5 cellular contexts compared by ENCODE assay signal in the genomic region with DNA sequence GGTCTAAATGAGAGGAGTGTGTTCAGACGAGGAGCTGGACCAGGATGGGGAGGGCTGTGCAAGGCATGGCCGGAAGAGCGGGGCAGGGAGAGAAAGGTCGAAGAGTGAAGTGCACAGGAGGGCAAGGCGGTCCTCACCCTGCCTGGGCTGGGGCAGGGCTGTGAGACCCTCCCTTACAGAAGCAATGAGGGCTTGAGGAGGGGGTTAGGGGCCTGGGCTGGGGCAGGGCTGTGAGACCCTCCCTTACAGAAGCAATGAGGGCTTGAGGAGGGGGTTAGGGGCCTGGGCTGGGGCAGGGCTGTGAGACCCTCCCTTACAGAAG. TPM values are rescaled to one million over a fixed set of nuclear protein-coding genes. Genes with fewer than 3 reads are reported as not detected.
DNase-seq lines count a peak whose midpoint lies in the region; ATAC-seq and TF ChIP-seq lines count a peak whose summit lies in the region.
"Not testable (repeated sequence)": the region's sequence is repeated elsewhere in the genome, so short reads cannot be mapped to it uniquely, and the experiment has no call there.

No MANE protein-coding gene starts in this region.

- not testable (repeated sequence) for DNase-seq in DND-41; activated CD4-positive, alpha-beta T cell treated with anti-CD3 and anti-CD28 coated beads, Interleukin-2, amount 10 ng/mL, durations not matched to agents 24 days and 14 days; immature natural killer cell; neural crest cell (ENCODE audit: low read depth, low spot score)

- H3K79me2 ChIP-seq in DND-41 (ENCODE audit: insufficient read depth, low read length) = not testable (repeated sequence)

- H3K36me3 ChIP-seq in DND-41 (ENCODE audit: insufficient read depth, low read length) = not testable (repeated sequence)

- H3K27ac ChIP-seq in DND-41 (ENCODE audit: low read length) = not testable (repeated sequence)

- peak overlapping the region; percentile 26 for H3K4me3 Mint-ChIP-seq in activated CD4-positive, alpha-beta T cell treated with anti-CD3 and anti-CD28 coated beads, Interleukin-2, amount 10 ng/mL, durations not matched to agents 24 days and 14 days
- not testable (repeated sequence) for H3K4me3 Mint-ChIP-seq in activated naive CD4-positive, alpha-beta T cell treated with anti-CD3 and anti-CD28 coated beads, Interleukin-2, amount 50 U/mL, for 24 hours
- H3K4me3 Mint-ChIP-seq in immature natural killer cell (peak overlapping the region; percentile 53 to 68 (median 55)), neural crest cell (peak overlapping the region; percentile 73)

- peaks cover 39% of the 10 kb centered on the region for H3K27me3 ChIP-seq in DND-41 (ENCODE audit: insufficient read depth, low read length, poor library complexity)

- peak overlapping the region; percentile 54 for H3K27ac Mint-ChIP-seq in activated CD4-positive, alpha-beta T cell treated with anti-CD3 and anti-CD28 coated beads, Interleukin-2, amount 10 ng/mL, durations not matched to agents 24 days and 14 days
- H3K27ac Mint-ChIP-seq in activated naive CD4-positive, alpha-beta T cell treated with anti-CD3 and anti-CD28 coated beads, Interleukin-2, amount 50 U/mL, for 24 hours = peak overlapping the region; percentile 14
- H3K27ac Mint-ChIP-seq in immature natural killer cell = peak overlapping the region in 5 of 6 donors; percentile 26 to 73 (median 66)
- H3K27ac Mint-ChIP-seq in neural crest cell (ENCODE audit: unreplicated experiment) = not testable (repeated sequence)

- not testable (repeated sequence) for H3K36me3 Mint-ChIP-seq in activated CD4-positive, alpha-beta T cell treated with anti-CD3 and anti-CD28 coated beads, Interleukin-2, amount 10 ng/mL, durations not matched to agents 24 days and 14 days (ENCODE audit: low read depth); activated naive CD4-positive, alpha-beta T cell treated with anti-CD3 and anti-CD28 coated beads, Interleukin-2, amount 50 U/mL, for 24 hours; immature natural killer cell; neural crest cell (ENCODE audit: low read depth)

- ATAC-seq in DND-41 (ENCODE audit: insufficient read depth, low read depth) = not testable (repeated sequence)

- intact Hi-C loops in activated CD4-positive, alpha-beta T cell treated with anti-CD3 and anti-CD28 coated beads, Interleukin-2, amount 10 ng/mL, durations not matched to agents 24 days and 14 days (cut with micrococcal nuclease) = not testable (repeated sequence)

- H3K27me3 Mint-ChIP-seq in activated CD4-positive, alpha-beta T cell treated with anti-CD3 and anti-CD28 coated beads, Interleukin-2, amount 10 ng/mL, durations not matched to agents 24 days and 14 days; activated naive CD4-positive, alpha-beta T cell treated with anti-CD3 and anti-CD28 coated beads, Interleukin-2, amount 50 U/mL, for 24 hours: not testable (repeated sequence)
- H3K27me3 Mint-ChIP-seq in immature natural killer cell (ENCODE audit: low read depth in 3 of 3) (peaks cover 22 to 32% (median 29%) of the 10 kb centered on the region in 3 donors), neural crest cell (ENCODE audit: low read depth) (peaks cover 55% of the 10 kb centered on the region)

- not testable (repeated sequence) for H3K9me3 Mint-ChIP-seq in activated CD4-positive, alpha-beta T cell treated with anti-CD3 and anti-CD28 coated beads, Interleukin-2, amount 10 ng/mL, durations not matched to agents 24 days and 14 days; activated naive CD4-positive, alpha-beta T cell treated with anti-CD3 and anti-CD28 coated beads, Interleukin-2, amount 50 U/mL, for 24 hours; immature natural killer cell; neural crest cell

- H3K4me3 ChIP-seq in DND-41 (ENCODE audit: low read depth in 1 of 2, low read length in 2 of 2) = not testable (repeated sequence)

- not testable (repeated sequence) for H2AFZ ChIP-seq in DND-41 (ENCODE audit: low read depth, low read length)

- peaks cover 29% of the 10 kb centered on the region for H4K20me1 ChIP-seq in DND-41 (ENCODE audit: insufficient read depth, low read length)

- not testable (repeated sequence) for TF ChIP-seq CTCF in DND-41 (IDR thresholded peaks at IDR 0.05; ENCODE audit: borderline replicate concordance, extremely low read depth, low read length, poor library complexity, severe bottlenecking); neural crest cell (conservative IDR thresholded peaks at IDR 0.05)

- H3K4me2 ChIP-seq in DND-41 (ENCODE audit: insufficient read depth, low read length) = peak overlapping the region; percentile 46

- H3K9ac ChIP-seq in DND-41 (ENCODE audit: low read depth, low read length) = not testable (repeated sequence)

- peaks cover 31% of the 10 kb centered on the region for H3K4me1 Mint-ChIP-seq in activated CD4-positive, alpha-beta T cell treated with anti-CD3 and anti-CD28 coated beads, Interleukin-2, amount 10 ng/mL, durations not matched to agents 24 days and 14 days
- H3K4me1 Mint-ChIP-seq in activated naive CD4-positive, alpha-beta T cell treated with anti-CD3 and anti-CD28 coated beads, Interleukin-2, amount 50 U/mL, for 24 hours = peaks cover 33% of the 10 kb centered on the region
- peaks cover 15 to 30% of the 10 kb centered on the region in 2 donors for H3K4me1 Mint-ChIP-seq in immature natural killer cell
- peaks cover 24% of the 10 kb centered on the region for H3K4me1 Mint-ChIP-seq in neural crest cell

- peaks cover 70% of the 10 kb centered on the region for H3K4me1 ChIP-seq in DND-41 (ENCODE audit: insufficient read depth, low read length)

- H3K9me3 ChIP-seq in DND-41 (ENCODE audit: insufficient read depth, low read length, severe bottlenecking) = not testable (repeated sequence)

RNA-seq across cellular contexts. Expression of a gene that starts 2.7 kb away (rescaled TPM):
- total RNA-seq in activated CD4-positive, alpha-beta T cell treated with anti-CD3 and anti-CD28 coated beads, Interleukin-2, amount 10 ng/mL, durations not matched to agents 24 days and 14 days = 49.4 and 51.6 TPM in 2 replicates
- 1 to 10 TPM in 2 of 3 donors, under 1 TPM in 1; 0.90 to 5.9 (median 1.2) TPM for polyA plus RNA-seq in immature natural killer cell
- 0.37 and 0.82 TPM in 2 replicates for total RNA-seq in neural crest cell

RNA-seq across cellular contexts. Expression of a gene that starts 10.4 kb away (rescaled TPM):
- total RNA-seq in activated CD4-positive, alpha-beta T cell treated with anti-CD3 and anti-CD28 coated beads, Interleukin-2, amount 10 ng/mL, durations not matched to agents 24 days and 14 days = 36.5 and 37.7 TPM in 2 replicates
- 100 to 1,000 TPM in 2 of 3 donors, 10 to 100 TPM in 1; 90.6 to 107 (median 104) TPM for polyA plus RNA-seq in immature natural killer cell
- total RNA-seq in neural crest cell = 25.6 and 29.8 TPM in 2 replicates

RNA-seq across cellular contexts. Expression of a gene that starts 22.2 kb away (rescaled TPM):
- total RNA-seq in activated CD4-positive, alpha-beta T cell treated with anti-CD3 and anti-CD28 coated beads, Interleukin-2, amount 10 ng/mL, durations not matched to agents 24 days and 14 days = 50.8 and 55.9 TPM in 2 replicates
- 10 to 100 TPM; 18.6 to 26.4 (median 21.4) TPM for polyA plus RNA-seq in immature natural killer cell
- 29.7 and 35.1 TPM in 2 replicates for total RNA-seq in neural crest cell

RNA-seq across cellular contexts. Expression of a gene that starts 27.1 kb away (rescaled TPM):
- total RNA-seq in activated CD4-positive, alpha-beta T cell treated with anti-CD3 and anti-CD28 coated beads, Interleukin-2, amount 10 ng/mL, durations not matched to agents 24 days and 14 days = 1.1 and 1.2 TPM in 2 replicates
- under 1 TPM in 1 of 3 donors, not detected in 2; 0.37 TPM for polyA plus RNA-seq in immature natural killer cell
- total RNA-seq in neural crest cell = 0.36 and 0.47 TPM in 2 replicates

Comparison
In these comparisons a context has a peak if more than half of its experiments do, and no peak if none do; other contexts are left out.
1. RNA of a gene that starts 2.7 kb away (total RNA-seq): 49.4 to 51.6 TPM in activated CD4-positive, alpha-beta T cell treated with anti-CD3 and anti-CD28 coated beads, Interleukin-2, amount 10 ng/mL, durations not matched to agents 24 days and 14 days; 0.37 to 0.82 TPM in neural crest cell; every median in the first group is over 10 times any median in the second.